In the genomic region with DNA sequence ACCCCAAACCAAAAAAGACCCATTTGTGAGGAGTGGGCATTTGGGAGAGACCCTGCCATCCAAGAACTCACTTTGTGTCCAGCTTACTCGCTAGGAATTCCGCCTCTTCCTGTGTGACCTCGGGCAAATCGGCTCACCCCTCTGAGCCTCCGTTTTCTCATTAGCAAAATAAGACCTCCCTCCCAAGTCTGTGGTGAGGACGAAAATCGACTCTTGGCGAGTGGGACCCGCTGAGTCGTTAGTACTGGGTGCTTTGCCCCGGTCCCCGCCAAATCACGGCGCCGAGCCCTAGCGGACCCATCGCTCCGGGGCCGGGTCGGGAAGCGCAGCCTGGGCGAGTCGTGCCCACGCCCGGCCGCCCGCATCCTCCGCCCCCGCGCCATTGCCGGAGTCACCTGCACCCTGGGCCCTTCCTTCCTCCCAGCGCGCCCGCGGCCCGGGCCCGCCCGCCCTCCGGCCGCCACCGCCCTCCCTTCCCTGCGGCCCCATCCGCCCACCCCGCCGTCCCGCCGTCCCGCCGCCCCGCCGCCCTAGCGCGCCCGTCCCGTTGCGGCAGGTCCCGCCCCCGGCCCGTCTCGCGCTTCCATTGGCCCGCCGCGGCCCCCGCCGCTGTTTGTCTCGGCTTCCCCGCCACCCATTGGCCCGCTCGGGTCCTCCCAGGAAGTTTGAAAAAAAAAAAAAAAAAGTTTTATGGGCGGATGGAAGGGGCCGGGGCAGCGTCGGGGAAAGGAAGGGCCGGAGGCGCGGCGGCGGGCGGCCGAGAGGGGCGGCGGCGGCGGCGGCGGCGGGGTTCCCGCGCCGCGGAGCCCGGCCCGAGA, we compare ENCODE assay signal across 8 cellular contexts. TPM values are rescaled to one million over a fixed set of nuclear protein-coding genes. Genes with fewer than 3 reads are reported as not detected.
A peak's percentile ranks its signal among the peaks of the same experiment; 100 is the strongest.
DNase-seq lines count a peak whose midpoint lies in the region; ATAC-seq and TF ChIP-seq lines count a peak whose summit lies in the region.

No MANE protein-coding gene starts in this region.

- H3K36me3 Mint-ChIP-seq in activated CD4-positive, alpha-beta memory T cell treated with anti-CD3 and anti-CD28 coated beads for 36 hours: peaks cover 2% of the 10 kb centered on the region

- H3K27ac ChIP-seq in right lobe of liver: peak overlapping the region; percentile 37 to 98 (median 90)

- TF ChIP-seq POLR2A in GM18526 (IDR thresholded peaks at IDR 0.05; ENCODE audit: extremely low read depth, insufficient read length) (peak; percentile 1), right lobe of liver (IDR thresholded peaks at IDR 0.05) (peak; percentile 64)

- H3K27me3 Mint-ChIP-seq in activated CD4-positive, alpha-beta memory T cell treated with anti-CD3 and anti-CD28 coated beads for 36 hours: no peaks in the 10 kb centered on the region

- H3K9me3 ChIP-seq in right lobe of liver: no peaks in the 10 kb centered on the region

- peak overlapping the region; percentile 86 to 93 (median 89) for H3K4me3 ChIP-seq in right lobe of liver

- H3K27me3 ChIP-seq in right lobe of liver: no peaks in the 10 kb centered on the region

- ATAC-seq in HG03159 (IDR thresholded peaks at IDR 0.05; ENCODE audit: unreplicated experiment): peak; percentile 58
- peak; percentile 74 to 88 (median 83) for ATAC-seq in right lobe of liver

- H3K9me3 Mint-ChIP-seq in activated CD4-positive, alpha-beta memory T cell treated with anti-CD3 and anti-CD28 coated beads for 36 hours: no peaks in the 10 kb centered on the region

- intact Hi-C loops in activated CD4-positive, alpha-beta memory T cell treated with anti-CD3 and anti-CD28 coated beads for 36 hours (cut with micrococcal nuclease): loop anchor here (2.0 to 10.0 kb wide), 2 partner anchors 111 to 137 kb away; a partner anchor contains a TSS
- intact Hi-C loops in right lobe of liver (cut with DNase I): no loop called here

- no peak for TF ChIP-seq CTCF in right lobe of liver (IDR thresholded peaks at IDR 0.05)

- peaks cover 0 to 17% (median 4%) of the 10 kb centered on the region in 4 donors for H3K4me1 ChIP-seq in right lobe of liver

- H3K4me1 Mint-ChIP-seq in activated CD4-positive, alpha-beta memory T cell treated with anti-CD3 and anti-CD28 coated beads for 36 hours (ENCODE audit: low read depth): peaks cover 27% of the 10 kb centered on the region

- H3K27ac Mint-ChIP-seq in activated CD4-positive, alpha-beta memory T cell treated with anti-CD3 and anti-CD28 coated beads for 36 hours: peak overlapping the region; percentile 75

- H3K36me3 ChIP-seq in right lobe of liver: no peaks in the 10 kb centered on the region

- H3K4me3 Mint-ChIP-seq in activated CD4-positive, alpha-beta memory T cell treated with anti-CD3 and anti-CD28 coated beads for 36 hours: peak overlapping the region; percentile 80

- CTCF ChIA-PET in activated CD4-positive, alpha-beta memory T cell treated with anti-CD3 and anti-CD28 coated beads for 36 hours (lab: Charles Lee): no interaction called here

- DNase-seq in 8988T: peak; percentile 72
- DNase-seq in NCI-H748 (lab: John Stamatoyannopoulos, UW; ENCODE audit: unreplicated experiment): peak; percentile 83
- peak; percentile 93 for DNase-seq in activated CD4-positive, alpha-beta memory T cell treated with anti-CD3 and anti-CD28 coated beads for 36 hours
- peak; percentile 55 to 89 for DNase-seq in dermis microvascular lymphatic vessel endothelial cell (ENCODE audit: low read depth in 2 of 2)
- DNase-seq in right lobe of liver: peak; percentile 94 to 95 (median 94)
- peak; percentile 89 for DNase-seq in stimulated activated CD4-positive, alpha-beta T cell treated with anti-CD3 and anti-CD28 coated beads, Interleukin-2, amount 100 ng/mL, for 48 hours

- 0% methylated on average over 40 of the region's 94 CpGs for WGBS in right lobe of liver (ENCODE audit: insufficient coverage, low coverage, low lambda C conversion rate, missing lambda C conversion rate)

- POLR2A ChIA-PET in activated CD4-positive, alpha-beta memory T cell treated with anti-CD3 and anti-CD28 coated beads for 36 hours (lab: Charles Lee): no interaction called here

RNA-seq across cellular contexts. Expression of a gene that starts 48.9 kb away (rescaled TPM):
- 10 to 100 TPM; 25.0 to 26.8 TPM for total RNA-seq in activated CD4-positive, alpha-beta memory T cell treated with anti-CD3 and anti-CD28 coated beads for 36 hours
- total RNA-seq in dermis microvascular lymphatic vessel endothelial cell: 95.9 and 142 TPM in 2 replicates
- total RNA-seq in right lobe of liver: 10 to 100 TPM; 11.7 to 22.8 (median 20.7) TPM

RNA-seq across cellular contexts. Expression of a gene that starts 59.6 kb away (rescaled TPM):
- total RNA-seq in activated CD4-positive, alpha-beta memory T cell treated with anti-CD3 and anti-CD28 coated beads for 36 hours: 10 to 100 TPM; 32.5 to 33.3 TPM
- 15.9 and 17.6 TPM in 2 replicates for total RNA-seq in dermis microvascular lymphatic vessel endothelial cell
- 10 to 100 TPM in 2 of 6 experiments, 1 to 10 TPM in 4; 8.4 to 16.1 (median 9.4) TPM for total RNA-seq in right lobe of liver

Comparison
In these comparisons a context has a peak if more than half of its experiments do, and no peak if none do; other contexts are left out.
1. Peak in every context shown above with its lines: DNase-seq, ATAC-seq, H3K4me3 ChIP-seq and H3K27ac ChIP-seq.